9 cellular contexts compared by ENCODE assay signal in genomic region chr10:73759512-73760115, GRCh38. TPM values are rescaled to one million over a fixed set of nuclear protein-coding genes. Genes with fewer than 3 reads are reported as not detected.
DNase-seq lines count a peak whose midpoint lies in the region; ATAC-seq and TF ChIP-seq lines count a peak whose summit lies in the region.
"Had no signal": no experiment of that assay in that cellular context is flagged by ENCODE, and none has a peak within 500 bp of the region (broad histone marks: within the 10 kb centered on the region; RNA-seq: fewer than 3 reads in every experiment).

No MANE protein-coding gene starts in this region.

- peaks cover 1% of the 10 kb centered on the region for H3F3A ChIP-seq in smooth muscle cell (ENCODE audit: low read depth)

- TF ChIP-seq CTCF in smooth muscle cell (IDR thresholded peaks at IDR 0.05; ENCODE audit: borderline replicate concordance, insufficient read depth, poor library complexity, severe bottlenecking) = no peak

- H3K36me3 Mint-ChIP-seq in activated naive CD4-positive, alpha-beta T cell treated with anti-CD3 and anti-CD28 coated beads, Interleukin-2, amount 10 ng/mL, durations not matched to agents 7 days and 5 days = peaks cover 56% of the 10 kb centered on the region

- H4K20me1 ChIP-seq in smooth muscle cell (ENCODE audit: low read depth) = peaks cover 74% of the 10 kb centered on the region

- peak overlapping the region; percentile 91 for H3K27ac Mint-ChIP-seq in activated naive CD4-positive, alpha-beta T cell treated with anti-CD3 and anti-CD28 coated beads, Interleukin-2, amount 10 ng/mL, durations not matched to agents 7 days and 5 days

- H3K79me2 ChIP-seq in smooth muscle cell (ENCODE audit: low read depth) = peaks cover 30% of the 10 kb centered on the region

- H3K9ac ChIP-seq in smooth muscle cell (ENCODE audit: low read depth) = no peak overlapping the region

- no peaks in the 10 kb centered on the region for H3K9me3 Mint-ChIP-seq in activated naive CD4-positive, alpha-beta T cell treated with anti-CD3 and anti-CD28 coated beads, Interleukin-2, amount 10 ng/mL, durations not matched to agents 7 days and 5 days

- H3K27ac ChIP-seq in smooth muscle cell (ENCODE audit: low read depth) = peak overlapping the region; percentile 11
- H3K27ac ChIP-seq: A549 had no signal

- H3K4me1 Mint-ChIP-seq in activated naive CD4-positive, alpha-beta T cell treated with anti-CD3 and anti-CD28 coated beads, Interleukin-2, amount 10 ng/mL, durations not matched to agents 7 days and 5 days = peaks cover 57% of the 10 kb centered on the region

- no peak for ATAC-seq in GM21825 (IDR thresholded peaks at IDR 0.05; ENCODE audit: unreplicated experiment)
- no peak for ATAC-seq in sciatic nerve
- ATAC-seq in GM21529 (IDR thresholded peaks at IDR 0.05; ENCODE audit: unreplicated experiment) = no peak
- ATAC-seq: A549 had no signal

- H3K4me3 ChIP-seq in smooth muscle cell = no peak overlapping the region
- H3K4me3 ChIP-seq: A549 had no signal

- H3K27me3 ChIP-seq in smooth muscle cell (ENCODE audit: low read depth) = no peaks in the 10 kb centered on the region

- H3K27me3 Mint-ChIP-seq in activated naive CD4-positive, alpha-beta T cell treated with anti-CD3 and anti-CD28 coated beads, Interleukin-2, amount 10 ng/mL, durations not matched to agents 7 days and 5 days = no peaks in the 10 kb centered on the region

- CTCF ChIA-PET in activated naive CD4-positive, alpha-beta T cell treated with anti-CD3 and anti-CD28 coated beads, Interleukin-2, amount 10 ng/mL, durations not matched to agents 7 days and 5 days (lab: Charles Lee) = interaction anchor here (0.9 to 3.3 kb wide), 3 partner anchors 10 to 119 kb away, joined by 3 to 20 read pairs (median 3); partner anchors contain the start of gene ZSWIM8

- H3K4me1 ChIP-seq in smooth muscle cell (ENCODE audit: low read depth) = no peaks in the 10 kb centered on the region

- H3K4me3 Mint-ChIP-seq in activated naive CD4-positive, alpha-beta T cell treated with anti-CD3 and anti-CD28 coated beads, Interleukin-2, amount 10 ng/mL, durations not matched to agents 7 days and 5 days = no peak overlapping the region

- 93% methylated on average over 5 of the region's 5 CpGs for WGBS in smooth muscle cell (ENCODE audit: low lambda C conversion rate)

- intact Hi-C loops in sciatic nerve (cut with DNase I) = no loop called here

- H3K36me3 ChIP-seq in smooth muscle cell (ENCODE audit: low read depth) = peaks cover 8% of the 10 kb centered on the region

- H3K4me2 ChIP-seq in smooth muscle cell = no peak overlapping the region
- H3K4me2 ChIP-seq: A549 had no signal

- no peak overlapping the region for H2AFZ ChIP-seq in smooth muscle cell (ENCODE audit: low read depth)

- H3K9me3 ChIP-seq in smooth muscle cell (replicated peaks; ENCODE audit: low read depth) = no peaks in the 10 kb centered on the region
- H3K9me3 ChIP-seq: A549 had no signal

- DNase-seq in NCI-H82 (lab: John Stamatoyannopoulos, UW) = peak; percentile 23
- DNase-seq in NCI-H82 treated with DMSO at 0.1 percent for 48 hours (lab: John Stamatoyannopoulos, UW; ENCODE audit: unreplicated experiment) = no peak
- DNase-seq in NCI-H748 (lab: John Stamatoyannopoulos, UW; ENCODE audit: unreplicated experiment) = peak; percentile 69
- peak; percentile 58 for DNase-seq in activated naive CD4-positive, alpha-beta T cell treated with anti-CD3 and anti-CD28 coated beads, Interleukin-2, amount 10 ng/mL, durations not matched to agents 7 days and 5 days
- no peak for DNase-seq in smooth muscle cell (lab: John Stamatoyannopoulos, UW; ENCODE audit: unreplicated experiment)
- DNase-seq in sciatic nerve (ENCODE audit: low spot score) = no peak

RNA-seq across cellular contexts. Expression of gene SEC24C, which starts 15.4 kb away (rescaled TPM):
- total RNA-seq in smooth muscle cell (50.3 and 54.7 TPM in 2 replicates), sciatic nerve (53.6 TPM)
- 36.4 and 41.5 TPM in 2 replicates for polyA plus RNA-seq in smooth muscle cell

RNA-seq across cellular contexts. Expression of gene CHCHD1, which starts 22.2 kb away (rescaled TPM):
- total RNA-seq in smooth muscle cell = 51.7 and 65.9 TPM in 2 replicates
- 67.8 and 68.3 TPM in 2 replicates for polyA plus RNA-seq in smooth muscle cell
- total RNA-seq in sciatic nerve = 13.2 TPM

RNA-seq across cellular contexts. Expression of gene ZSWIM8, which starts 25.8 kb away (rescaled TPM):
- total RNA-seq in smooth muscle cell = 44.8 and 83.9 TPM in 2 replicates
- polyA plus RNA-seq in smooth muscle cell = 48.3 and 66.9 TPM in 2 replicates
- total RNA-seq in sciatic nerve = 99.1 TPM

RNA-seq across cellular contexts. Expression of gene NDST2, which starts 51.8 kb away (rescaled TPM):
- total RNA-seq in smooth muscle cell (12.4 and 13.3 TPM in 2 replicates), sciatic nerve (32.9 TPM)
- polyA plus RNA-seq in smooth muscle cell = 11.1 and 15.2 TPM in 2 replicates

Comparison
In these comparisons a context has a peak if more than half of its experiments do, and no peak if none do; other contexts are left out.
1. DNase-seq: peak in NCI-H82 (single experiment), NCI-H748 (single experiment) and activated naive CD4-positive, alpha-beta T cell treated with anti-CD3 and anti-CD28 coated beads, Interleukin-2, amount 10 ng/mL, durations not matched to agents 7 days and 5 days (single experiment); none in NCI-H82 treated with DMSO at 0.1 percent for 48 hours (single experiment), smooth muscle cell (single experiment) and sciatic nerve (single experiment).